ENCODE assay signal across 19 cellular contexts in the genomic region with DNA sequence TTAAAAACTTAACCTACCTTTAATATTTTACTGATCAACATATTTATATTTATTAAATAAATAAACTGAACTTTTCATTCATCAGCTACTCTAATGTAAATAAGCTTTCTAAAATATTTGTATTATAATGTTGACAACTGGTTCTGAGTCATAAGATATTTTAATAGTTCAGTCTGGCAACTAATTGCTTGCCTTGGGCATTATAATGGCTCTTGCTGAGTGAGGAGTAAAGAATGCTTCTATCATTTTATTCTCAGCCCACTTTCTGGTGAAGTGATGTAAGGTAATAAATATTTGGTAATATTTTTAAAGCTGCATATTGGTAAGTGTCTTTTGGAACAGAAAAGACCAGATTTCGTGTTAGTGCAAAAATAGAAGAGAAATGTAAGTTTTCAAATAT.
A peak's percentile ranks its signal among the peaks of the same experiment; 100 is the strongest.
DNase-seq lines count a peak whose midpoint lies in the region; ATAC-seq and TF ChIP-seq lines count a peak whose summit lies in the region.
"Had no signal": no experiment of that assay in that cellular context is flagged by ENCODE, and none has a peak within 500 bp of the region (broad histone marks: within the 10 kb centered on the region; RNA-seq: fewer than 3 reads in every experiment).

No MANE protein-coding gene starts in this region.

- no peaks in the 10 kb centered on the region for H3K27me3 ChIP-seq in tibial artery
- H3K27me3 ChIP-seq: BLaER1 treated with 17β-estradiol and CSF1 and Interleukin-3, amounts not matched to agents 10 nM and 100 nM had no signal

- DNase-seq in AG09319 (ENCODE audit: extremely low read depth, low read depth), result peak; percentile 29
- DNase-seq in LHCN-M2 (ENCODE audit: low read depth), result peak; percentile 75
- DNase-seq in astrocyte of the spinal cord (ENCODE audit: low read depth, low spot score), result peak; percentile 57
- DNase-seq in foreskin melanocyte, result peak; percentile 51
- DNase-seq in HT-29 (ENCODE audit: low spot score), result no peak
- DNase-seq in tibial artery, result no peak
- DNase-seq: activated CD4-positive, alpha-beta T cell treated with anti-CD3 and anti-CD28 coated beads for 4 hours; activated naive CD8-positive, alpha-beta T cell treated with anti-CD3 and anti-CD28 coated beads, Interleukin-2, amount 50 U/mL, for 24 hours; activated T-cell treated with anti-CD3 and anti-CD28 coated beads, Interleukin-2, amount 50 U/mL, for 24 hours; DMS79 treated with DMSO at 0.1 percent for 48 hours; kidney; NCI-H1930; NCI-H748 treated with DMSO at 0.1 percent for 48 hours; T-helper 17 cell had no signal

- no peak overlapping the region for H3K27ac ChIP-seq in tibial artery
- H3K27ac ChIP-seq: BLaER1 treated with 17β-estradiol and CSF1 and Interleukin-3, amounts not matched to agents 10 nM and 100 nM; parathyroid adenoma had no signal

- H3K4me3 ChIP-seq in astrocyte of the spinal cord (ENCODE audit: low read depth, low read length) (no peak overlapping the region), tibial artery (no peak overlapping the region)
- H3K4me3 ChIP-seq: BLaER1 treated with 17β-estradiol and CSF1 and Interleukin-3, amounts not matched to agents 10 nM and 100 nM; thoracic aorta had no signal

- in situ Hi-C loops in astrocyte of the spinal cord (cut with HindIII; ENCODE audit: low sequenced_read_pairs), result no loop called here

- H3K4me1 ChIP-seq in tibial artery, result peaks cover 0 to 18% (median 0%) of the 10 kb centered on the region in 4 donors
- H3K4me1 ChIP-seq: BLaER1 treated with 17β-estradiol and CSF1 and Interleukin-3, amounts not matched to agents 10 nM and 100 nM; parathyroid adenoma had no signal

- no peak for ATAC-seq in esophagus mucosa
- no peak for ATAC-seq in GM18498 (IDR thresholded peaks at IDR 0.05; ENCODE audit: unreplicated experiment)
- ATAC-seq: activated naive CD8-positive, alpha-beta T cell treated with anti-CD3 and anti-CD28 coated beads, Interleukin-2, amount 50 U/mL, for 24 hours; T-helper 17 cell had no signal

- intact Hi-C loops in tibial artery (cut with DNase I; ENCODE audit: low total_unique reads), result no loop called here

- TF ChIP-seq CTCF in AG09319 (IDR thresholded peaks at IDR 0.05; ENCODE audit: low read depth, low read length) (no peak), astrocyte of the spinal cord (IDR thresholded peaks at IDR 0.05; ENCODE audit: low read depth, low read length) (no peak), tibial artery (IDR thresholded peaks at IDR 0.05) (no peak)

- no peaks in the 10 kb centered on the region for H3K9me3 ChIP-seq in tibial artery
- H3K9me3 ChIP-seq: BLaER1 treated with 17β-estradiol and CSF1 and Interleukin-3, amounts not matched to agents 10 nM and 100 nM; thoracic aorta had no signal

- no peaks in the 10 kb centered on the region for H3K36me3 ChIP-seq in tibial artery
- H3K36me3 ChIP-seq: BLaER1 treated with 17β-estradiol and CSF1 and Interleukin-3, amounts not matched to agents 10 nM and 100 nM; thoracic aorta had no signal

Comparison
In these comparisons a context has a peak if more than half of its experiments do, and no peak if none do; other contexts are left out.
1. DNase-seq: peak in AG09319 (single experiment), LHCN-M2 (single experiment), astrocyte of the spinal cord (single experiment) and foreskin melanocyte (single experiment); none in HT-29 (single experiment) and tibial artery (0 of 2).